Comparison of ENCODE assay signal across 1 cellular context in the genomic region with DNA sequence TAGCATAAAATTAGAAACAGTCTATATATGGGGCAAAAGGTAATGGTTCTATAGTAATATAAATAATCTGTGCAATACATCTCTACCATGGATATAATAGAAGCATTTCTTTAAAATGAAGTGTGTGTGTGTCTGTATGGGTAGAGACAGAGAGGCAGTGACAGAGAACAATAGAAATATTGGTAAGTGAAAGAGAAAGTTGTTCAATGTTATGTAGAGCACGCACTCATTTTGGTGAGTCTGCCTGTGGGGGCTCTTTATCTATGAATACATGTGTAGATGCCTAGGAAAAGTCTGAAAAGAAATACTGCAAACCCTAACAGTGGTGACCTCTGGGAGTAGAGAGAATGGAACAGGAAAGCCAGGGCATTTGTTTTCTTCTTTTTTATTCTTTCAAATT.
TF ChIP-seq lines count a peak whose summit lies in the region.

No MANE protein-coding gene starts in this region.

TF ChIP-seq in GM12878, 131 proteins besides CTCF, POLR2A, EP300 and RAD21 (continued from another document):
- TF ChIP-seq, protein P1, sequence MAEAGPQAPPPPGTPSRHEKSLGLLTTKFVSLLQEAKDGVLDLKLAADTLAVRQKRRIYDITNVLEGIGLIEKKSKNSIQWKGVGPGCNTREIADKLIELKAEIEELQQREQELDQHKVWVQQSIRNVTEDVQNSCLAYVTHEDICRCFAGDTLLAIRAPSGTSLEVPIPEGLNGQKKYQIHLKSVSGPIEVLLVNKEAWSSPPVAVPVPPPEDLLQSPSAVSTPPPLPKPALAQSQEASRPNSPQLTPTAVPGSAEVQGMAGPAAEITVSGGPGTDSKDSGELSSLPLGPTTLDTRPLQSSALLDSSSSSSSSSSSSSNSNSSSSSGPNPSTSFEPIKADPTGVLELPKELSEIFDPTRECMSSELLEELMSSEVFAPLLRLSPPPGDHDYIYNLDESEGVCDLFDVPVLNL (IDR thresholded peaks at IDR 0.05; ENCODE audit: low read depth, low read length) = no peak
- no peak for TF ChIP-seq KDM1A (IDR thresholded peaks at IDR 0.05; ENCODE audit: borderline replicate concordance)
- TF ChIP-seq, protein P2, sequence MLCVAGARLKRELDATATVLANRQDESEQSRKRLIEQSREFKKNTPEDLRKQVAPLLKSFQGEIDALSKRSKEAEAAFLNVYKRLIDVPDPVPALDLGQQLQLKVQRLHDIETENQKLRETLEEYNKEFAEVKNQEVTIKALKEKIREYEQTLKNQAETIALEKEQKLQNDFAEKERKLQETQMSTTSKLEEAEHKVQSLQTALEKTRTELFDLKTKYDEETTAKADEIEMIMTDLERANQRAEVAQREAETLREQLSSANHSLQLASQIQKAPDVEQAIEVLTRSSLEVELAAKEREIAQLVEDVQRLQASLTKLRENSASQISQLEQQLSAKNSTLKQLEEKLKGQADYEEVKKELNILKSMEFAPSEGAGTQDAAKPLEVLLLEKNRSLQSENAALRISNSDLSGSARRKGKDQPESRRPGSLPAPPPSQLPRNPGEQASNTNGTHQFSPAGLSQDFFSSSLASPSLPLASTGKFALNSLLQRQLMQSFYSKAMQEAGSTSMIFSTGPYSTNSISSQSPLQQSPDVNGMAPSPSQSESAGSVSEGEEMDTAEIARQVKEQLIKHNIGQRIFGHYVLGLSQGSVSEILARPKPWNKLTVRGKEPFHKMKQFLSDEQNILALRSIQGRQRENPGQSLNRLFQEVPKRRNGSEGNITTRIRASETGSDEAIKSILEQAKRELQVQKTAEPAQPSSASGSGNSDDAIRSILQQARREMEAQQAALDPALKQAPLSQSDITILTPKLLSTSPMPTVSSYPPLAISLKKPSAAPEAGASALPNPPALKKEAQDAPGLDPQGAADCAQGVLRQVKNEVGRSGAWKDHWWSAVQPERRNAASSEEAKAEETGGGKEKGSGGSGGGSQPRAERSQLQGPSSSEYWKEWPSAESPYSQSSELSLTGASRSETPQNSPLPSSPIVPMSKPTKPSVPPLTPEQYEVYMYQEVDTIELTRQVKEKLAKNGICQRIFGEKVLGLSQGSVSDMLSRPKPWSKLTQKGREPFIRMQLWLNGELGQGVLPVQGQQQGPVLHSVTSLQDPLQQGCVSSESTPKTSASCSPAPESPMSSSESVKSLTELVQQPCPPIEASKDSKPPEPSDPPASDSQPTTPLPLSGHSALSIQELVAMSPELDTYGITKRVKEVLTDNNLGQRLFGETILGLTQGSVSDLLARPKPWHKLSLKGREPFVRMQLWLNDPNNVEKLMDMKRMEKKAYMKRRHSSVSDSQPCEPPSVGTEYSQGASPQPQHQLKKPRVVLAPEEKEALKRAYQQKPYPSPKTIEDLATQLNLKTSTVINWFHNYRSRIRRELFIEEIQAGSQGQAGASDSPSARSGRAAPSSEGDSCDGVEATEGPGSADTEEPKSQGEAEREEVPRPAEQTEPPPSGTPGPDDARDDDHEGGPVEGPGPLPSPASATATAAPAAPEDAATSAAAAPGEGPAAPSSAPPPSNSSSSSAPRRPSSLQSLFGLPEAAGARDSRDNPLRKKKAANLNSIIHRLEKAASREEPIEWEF (IDR thresholded peaks at IDR 0.05; ENCODE audit: insufficient replicate concordance, low read depth, low read length) = no peak
- no peak for TF ChIP-seq MEF2A (IDR thresholded peaks at IDR 0.05; ENCODE audit: insufficient read depth, low read depth, low read length)
- TF ChIP-seq, protein P3, sequence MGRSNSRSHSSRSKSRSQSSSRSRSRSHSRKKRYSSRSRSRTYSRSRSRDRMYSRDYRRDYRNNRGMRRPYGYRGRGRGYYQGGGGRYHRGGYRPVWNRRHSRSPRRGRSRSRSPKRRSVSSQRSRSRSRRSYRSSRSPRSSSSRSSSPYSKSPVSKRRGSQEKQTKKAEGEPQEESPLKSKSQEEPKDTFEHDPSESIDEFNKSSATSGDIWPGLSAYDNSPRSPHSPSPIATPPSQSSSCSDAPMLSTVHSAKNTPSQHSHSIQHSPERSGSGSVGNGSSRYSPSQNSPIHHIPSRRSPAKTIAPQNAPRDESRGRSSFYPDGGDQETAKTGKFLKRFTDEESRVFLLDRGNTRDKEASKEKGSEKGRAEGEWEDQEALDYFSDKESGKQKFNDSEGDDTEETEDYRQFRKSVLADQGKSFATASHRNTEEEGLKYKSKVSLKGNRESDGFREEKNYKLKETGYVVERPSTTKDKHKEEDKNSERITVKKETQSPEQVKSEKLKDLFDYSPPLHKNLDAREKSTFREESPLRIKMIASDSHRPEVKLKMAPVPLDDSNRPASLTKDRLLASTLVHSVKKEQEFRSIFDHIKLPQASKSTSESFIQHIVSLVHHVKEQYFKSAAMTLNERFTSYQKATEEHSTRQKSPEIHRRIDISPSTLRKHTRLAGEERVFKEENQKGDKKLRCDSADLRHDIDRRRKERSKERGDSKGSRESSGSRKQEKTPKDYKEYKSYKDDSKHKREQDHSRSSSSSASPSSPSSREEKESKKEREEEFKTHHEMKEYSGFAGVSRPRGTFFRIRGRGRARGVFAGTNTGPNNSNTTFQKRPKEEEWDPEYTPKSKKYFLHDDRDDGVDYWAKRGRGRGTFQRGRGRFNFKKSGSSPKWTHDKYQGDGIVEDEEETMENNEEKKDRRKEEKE (IDR thresholded peaks at IDR 0.05) = no peak
- TF ChIP-seq SREBF1 (IDR thresholded peaks at IDR 0.05; ENCODE audit: low read length) = no peak
- no peak for TF ChIP-seq BCL11A (IDR thresholded peaks at IDR 0.05; ENCODE audit: low read depth, low read length)
- TF ChIP-seq, protein P4, sequence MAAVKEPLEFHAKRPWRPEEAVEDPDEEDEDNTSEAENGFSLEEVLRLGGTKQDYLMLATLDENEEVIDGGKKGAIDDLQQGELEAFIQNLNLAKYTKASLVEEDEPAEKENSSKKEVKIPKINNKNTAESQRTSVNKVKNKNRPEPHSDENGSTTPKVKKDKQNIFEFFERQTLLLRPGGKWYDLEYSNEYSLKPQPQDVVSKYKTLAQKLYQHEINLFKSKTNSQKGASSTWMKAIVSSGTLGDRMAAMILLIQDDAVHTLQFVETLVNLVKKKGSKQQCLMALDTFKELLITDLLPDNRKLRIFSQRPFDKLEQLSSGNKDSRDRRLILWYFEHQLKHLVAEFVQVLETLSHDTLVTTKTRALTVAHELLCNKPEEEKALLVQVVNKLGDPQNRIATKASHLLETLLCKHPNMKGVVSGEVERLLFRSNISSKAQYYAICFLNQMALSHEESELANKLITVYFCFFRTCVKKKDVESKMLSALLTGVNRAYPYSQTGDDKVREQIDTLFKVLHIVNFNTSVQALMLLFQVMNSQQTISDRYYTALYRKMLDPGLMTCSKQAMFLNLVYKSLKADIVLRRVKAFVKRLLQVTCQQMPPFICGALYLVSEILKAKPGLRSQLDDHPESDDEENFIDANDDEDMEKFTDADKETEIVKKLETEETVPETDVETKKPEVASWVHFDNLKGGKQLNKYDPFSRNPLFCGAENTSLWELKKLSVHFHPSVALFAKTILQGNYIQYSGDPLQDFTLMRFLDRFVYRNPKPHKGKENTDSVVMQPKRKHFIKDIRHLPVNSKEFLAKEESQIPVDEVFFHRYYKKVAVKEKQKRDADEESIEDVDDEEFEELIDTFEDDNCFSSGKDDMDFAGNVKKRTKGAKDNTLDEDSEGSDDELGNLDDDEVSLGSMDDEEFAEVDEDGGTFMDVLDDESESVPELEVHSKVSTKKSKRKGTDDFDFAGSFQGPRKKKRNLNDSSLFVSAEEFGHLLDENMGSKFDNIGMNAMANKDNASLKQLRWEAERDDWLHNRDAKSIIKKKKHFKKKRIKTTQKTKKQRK (IDR thresholded peaks at IDR 0.05; ENCODE audit: low read depth, low read length) = no peak
- no peak for TF ChIP-seq POU2F2 (IDR thresholded peaks at IDR 0.05; ENCODE audit: borderline replicate concordance, low read depth, low read length)
- no peak for TF ChIP-seq BACH1 (IDR thresholded peaks at IDR 0.05; ENCODE audit: borderline replicate concordance)
TF ChIP-seq in GM12878: peak in this region for 0.
